In genomic region chr20:34510575-34510974, GRCh38 we compare ENCODE assay signal across 19 cellular contexts.
"Had no signal": no experiment of that assay in that cellular context is flagged by ENCODE, and none has a peak within 500 bp of the region (broad histone marks: within the 10 kb centered on the region; RNA-seq: fewer than 3 reads in every experiment).

No MANE protein-coding gene starts in this region.

- H3K27ac Mint-ChIP-seq: mesothelial cell of epicardium; stimulated activated memory B cell treated with anti-CD40 and anti-IgM and Interleukin-4, amounts not matched to agents 10 μg/mL and 1 μg/mL and 100 μg/mL, for 72 hours; stimulated activated naive CD8-positive, alpha-beta T cell treated with anti-CD3 and anti-CD28 coated beads, Interleukin-15, Interleukin-2, amounts not matched to agents 100 ng/mL and 50 ng/mL, for 24 hours had no signal

- H3K9me3 ChIP-seq: heart left ventricle, right atrium auricular region, tibial nerve, upper lobe of right lung, vagina had no signal

- H3K27me3 Mint-ChIP-seq: stimulated activated memory B cell treated with anti-CD40 and anti-IgM and Interleukin-4, amounts not matched to agents 10 μg/mL and 1 μg/mL and 100 μg/mL, for 72 hours; stimulated activated naive CD8-positive, alpha-beta T cell treated with anti-CD3 and anti-CD28 coated beads, Interleukin-15, Interleukin-2, amounts not matched to agents 100 ng/mL and 50 ng/mL, for 24 hours had no signal

- ATAC-seq: esophagus mucosa; heart left ventricle; left lobe of liver; stimulated activated memory B cell treated with anti-CD40 and anti-IgM and Interleukin-4, amounts not matched to agents 10 μg/mL and 1 μg/mL and 100 μg/mL, for 72 hours; upper lobe of right lung had no signal

- DNase-seq: cortex of kidney; effector memory CD4-positive, alpha-beta T cell; heart left ventricle; hypothalamus; islet precursor cell; mammary epithelial cell; nephron progenitor cell; posterior cingulate gyrus; small intestine; stimulated activated CD4-positive, alpha-beta T cell treated with anti-CD3 and anti-CD28 coated beads, Interleukin-2, amount 100 ng/mL, for 48 hours; upper lobe of right lung had no signal

- H3K4me3 ChIP-seq: heart left ventricle, right atrium auricular region, tibial nerve, upper lobe of right lung, vagina had no signal

- H3K27ac ChIP-seq: heart left ventricle, right atrium auricular region, upper lobe of right lung, vagina had no signal

- H3K4me3 Mint-ChIP-seq: mesothelial cell of epicardium; nephron progenitor cell; stimulated activated memory B cell treated with anti-CD40 and anti-IgM and Interleukin-4, amounts not matched to agents 10 μg/mL and 1 μg/mL and 100 μg/mL, for 72 hours; stimulated activated naive CD8-positive, alpha-beta T cell treated with anti-CD3 and anti-CD28 coated beads, Interleukin-15, Interleukin-2, amounts not matched to agents 100 ng/mL and 50 ng/mL, for 24 hours had no signal

- H3K27me3 ChIP-seq: heart left ventricle, right atrium auricular region, tibial nerve, upper lobe of right lung, vagina had no signal

- H3K9me3 Mint-ChIP-seq: mesothelial cell of epicardium; nephron progenitor cell; stimulated activated memory B cell treated with anti-CD40 and anti-IgM and Interleukin-4, amounts not matched to agents 10 μg/mL and 1 μg/mL and 100 μg/mL, for 72 hours; stimulated activated naive CD8-positive, alpha-beta T cell treated with anti-CD3 and anti-CD28 coated beads, Interleukin-15, Interleukin-2, amounts not matched to agents 100 ng/mL and 50 ng/mL, for 24 hours had no signal
